Comparison of ENCODE assay signal across 9 cellular contexts in the genomic region with DNA sequence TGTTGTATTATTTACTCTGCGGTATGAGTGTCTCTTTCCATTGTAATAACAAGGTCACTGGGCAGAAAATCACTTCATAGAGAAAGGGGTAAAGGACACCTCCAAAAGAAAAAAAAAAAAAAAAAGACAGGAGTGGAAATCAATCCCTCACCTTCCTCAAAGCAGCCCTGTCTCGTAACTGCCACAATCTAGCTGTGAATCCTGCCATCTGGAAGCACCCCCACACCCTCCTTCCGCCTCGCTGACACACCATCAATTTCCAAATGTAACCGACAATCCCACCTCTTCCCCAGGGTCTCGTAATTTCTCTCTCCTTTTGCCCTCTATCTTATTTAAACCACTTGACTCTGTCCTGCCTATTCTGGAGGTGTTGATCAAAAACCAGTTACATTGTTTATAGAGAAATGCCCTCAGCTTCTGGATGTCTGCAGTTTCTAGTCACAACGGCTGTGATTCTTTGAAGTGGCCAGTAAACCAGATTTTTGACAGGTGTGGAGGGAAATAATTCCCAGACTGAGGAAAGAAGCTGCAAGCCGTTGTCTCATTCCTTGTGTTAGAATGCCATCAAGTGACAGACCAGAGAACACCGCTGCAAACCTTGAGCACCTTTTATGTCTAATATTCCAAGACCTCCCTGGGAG. TPM values are rescaled to one million over a fixed set of nuclear protein-coding genes. Genes with fewer than 3 reads are reported as not detected.
DNase-seq lines count a peak whose midpoint lies in the region; ATAC-seq and TF ChIP-seq lines count a peak whose summit lies in the region.
"Had no signal": no experiment of that assay in that cellular context is flagged by ENCODE, and none has a peak within 500 bp of the region (broad histone marks: within the 10 kb centered on the region; RNA-seq: fewer than 3 reads in every experiment).

No MANE protein-coding gene starts in this region.

- H3K36me3 Mint-ChIP-seq in CD4-positive, alpha-beta T cell (ENCODE audit: low read depth): no peaks in the 10 kb centered on the region

- no peak overlapping the region for H3K4me3 ChIP-seq in HFF-Myc (replicated peaks; ENCODE audit: low read depth, low read length)
- H3K4me3 ChIP-seq: thoracic aorta had no signal

- no peak overlapping the region for H3K4me3 Mint-ChIP-seq in CD4-positive, alpha-beta T cell

- no peak for ATAC-seq in CD4-positive, alpha-beta T cell (ENCODE audit: poor library complexity)
- ATAC-seq in HG02840 (IDR thresholded peaks at IDR 0.05; ENCODE audit: low FRiP score, unreplicated experiment) (no peak), GM19324 (IDR thresholded peaks at IDR 0.05; ENCODE audit: low FRiP score, unreplicated experiment) (no peak)

- H3K9me3 Mint-ChIP-seq in CD4-positive, alpha-beta T cell: no peaks in the 10 kb centered on the region

- DNase-seq in CD4-positive, alpha-beta T cell: no peak
- DNase-seq in HFF-Myc (ENCODE audit: extremely low read depth, low read depth) (no peak), OCI-M2 (lab: John Stamatoyannopoulos, UW; ENCODE audit: unreplicated experiment) (peak; percentile 86), glomerular visceral epithelial cell (ENCODE audit: extremely low spot score) (peak; percentile 45), GM13976 (ENCODE audit: low spot score) (no peak), NCI-H1048 (lab: John Stamatoyannopoulos, UW) (no peak)

- H3K27ac ChIP-seq in CD4-positive, alpha-beta T cell (ENCODE audit: low read depth, low read length): no peak overlapping the region
- H3K27ac ChIP-seq: thoracic aorta had no signal

- H3K27ac Mint-ChIP-seq in CD4-positive, alpha-beta T cell: no peak overlapping the region

- peaks cover 33% of the 10 kb centered on the region for H3K27me3 Mint-ChIP-seq in CD4-positive, alpha-beta T cell

- H3K27me3 ChIP-seq in CD4-positive, alpha-beta T cell (ENCODE audit: control insufficient read depth, insufficient read depth, low read length): peaks cover 10% of the 10 kb centered on the region

- intact Hi-C loops in CD4-positive, alpha-beta T cell (cut with DNase I, micrococcal nuclease): loop anchor here (5.0 to 10.0 kb wide), 3 partner anchors 862 to 1632 kb away; no protein-coding TSS in a partner anchor

- in situ Hi-C loops in GM13976 (cut with MboI; ENCODE audit: low sequenced_read_pairs, unreplicated experiment): no loop called here

- POLR2A ChIA-PET in CD4-positive, alpha-beta T cell (lab: Charles Lee): interaction anchor here (2.4 kb wide), 1 partner anchor 9 kb away, joined by 8 read pairs; the partner anchor contains the start of gene POP4

- no peaks in the 10 kb centered on the region for H3K4me1 Mint-ChIP-seq in CD4-positive, alpha-beta T cell (ENCODE audit: low read depth)

- peak; percentile 36 for TF ChIP-seq CTCF in CD4-positive, alpha-beta T cell (IDR thresholded peaks at IDR 0.05)
- TF ChIP-seq CTCF in HFF-Myc (IDR thresholded peaks at IDR 0.05; ENCODE audit: low read depth, low read length, missing control alignments): peak; percentile 15
- TF ChIP-seq CTCF in GM13976 (IDR thresholded peaks at IDR 0.05; ENCODE audit: borderline replicate concordance, control extremely low read depth, extremely low read depth, insufficient read depth, missing control alignments): no peak

- CTCF ChIA-PET in CD4-positive, alpha-beta T cell (lab: Charles Lee): interaction anchor here (0.7 kb wide), 1 partner anchor 174 kb away, joined by 3 read pairs; no protein-coding TSS in a partner anchor

- no peaks in the 10 kb centered on the region for H3K9me3 ChIP-seq in CD4-positive, alpha-beta T cell (ENCODE audit: control insufficient read depth, low read length)
- H3K9me3 ChIP-seq: thoracic aorta had no signal

RNA-seq across cellular contexts. Expression of gene POP4, which starts 9.1 kb away (rescaled TPM):
- total RNA-seq in CD4-positive, alpha-beta T cell: 10 to 100 TPM; 40.5 to 42.0 TPM

Comparison
In these comparisons a context has a peak if more than half of its experiments do, and no peak if none do; other contexts are left out.
1. DNase-seq: peak in OCI-M2 (single experiment) and glomerular visceral epithelial cell (single experiment); none in CD4-positive, alpha-beta T cell (0 of 10), HFF-Myc (single experiment), GM13976 (single experiment) and NCI-H1048 (single experiment).